12 cellular contexts compared by ENCODE assay signal in genomic region chrX:91435465-91435864, GRCh38. TPM values are rescaled to one million over a fixed set of nuclear protein-coding genes. Genes with fewer than 3 reads are reported as not detected.
DNase-seq lines count a peak whose midpoint lies in the region; ATAC-seq and TF ChIP-seq lines count a peak whose summit lies in the region.
"Had no signal": no experiment of that assay in that cellular context is flagged by ENCODE, and none has a peak within 500 bp of the region (broad histone marks: within the 10 kb centered on the region; RNA-seq: fewer than 3 reads in every experiment).

No MANE protein-coding gene starts in this region.

- dilution Hi-C loops in mammary epithelial cell (cut with HindIII; ENCODE audit: low sequenced_read_pairs) = no loop called here

- no peaks in the 10 kb centered on the region for H3K4me1 ChIP-seq in breast epithelium
- peaks cover 4% of the 10 kb centered on the region for H3K4me1 ChIP-seq in mammary epithelial cell (ENCODE audit: insufficient read depth, low read length)
- no peaks in the 10 kb centered on the region for H3K4me1 ChIP-seq in neural progenitor cell
- H3K4me1 ChIP-seq in uterus = no peaks in the 10 kb centered on the region

- no TSS peak for BruUV-seq in mammary epithelial cell (replicated peaks; lab: Mats Ljungman, UMichigan)

- H4K20me1 ChIP-seq in mammary epithelial cell (ENCODE audit: insufficient read depth, low read length) (no peaks in the 10 kb centered on the region), neural progenitor cell (ENCODE audit: low read depth) (no peaks in the 10 kb centered on the region)

- H3K4me2 ChIP-seq in mammary epithelial cell (ENCODE audit: insufficient read depth, low read depth, low read length) (no peak overlapping the region), neural progenitor cell (peak overlapping the region; percentile 76)

- intact Hi-C loops in breast epithelium (cut with DNase I; ENCODE audit: low total_unique reads) (no loop called here), mammary epithelial cell (cut with micrococcal nuclease) (no loop called here), uterus (cut with DNase I; ENCODE audit: low total_unique reads) (no loop called here)

- H3K27me3 ChIP-seq in breast epithelium (peaks cover 0 to 18% of the 10 kb centered on the region in 2 donors), mammary epithelial cell (ENCODE audit: insufficient read depth, low read length) (no peaks in the 10 kb centered on the region), neural progenitor cell (no peaks in the 10 kb centered on the region), uterus (peaks cover 0 to 10% of the 10 kb centered on the region in 2 donors), WERI-Rb-1 (ENCODE audit: insufficient read depth, low read depth, severe bottlenecking) (peaks cover 55% of the 10 kb centered on the region)
- H3K27me3 ChIP-seq: body of pancreas had no signal

- in situ Hi-C loops in mammary epithelial cell (cut with MboI; ENCODE audit: low sequenced_read_pairs in 2 of 2) = no loop called here

- H3K9ac ChIP-seq in mammary epithelial cell (ENCODE audit: insufficient read depth, low read length) (no peak overlapping the region), neural progenitor cell (no peak overlapping the region)

- H3K9me3 ChIP-seq in breast epithelium (no peaks in the 10 kb centered on the region), mammary epithelial cell (replicated peaks; ENCODE audit: insufficient read depth, low read length) (peaks cover 3% of the 10 kb centered on the region), neural progenitor cell (ENCODE audit: low read depth) (no peaks in the 10 kb centered on the region), uterus (no peaks in the 10 kb centered on the region), WERI-Rb-1 (ENCODE audit: severe bottlenecking) (no peaks in the 10 kb centered on the region)
- H3K9me3 ChIP-seq: body of pancreas had no signal

- DNase-seq in breast epithelium (ENCODE audit: low spot score in 2 of 2) (no peak), mammary epithelial cell (no peak), fibroblast of mammary gland (ENCODE audit: low read depth) (peak; percentile 4), neural progenitor cell (ENCODE audit: low spot score) (peak; percentile 8), uterus (no peak), WERI-Rb-1 (no peak), NCI-H69 (lab: John Stamatoyannopoulos, UW) (no peak)
- DNase-seq: activated CD4-positive, alpha-beta T cell treated with anti-CD3 and anti-CD28 coated beads, Interleukin-2, amount 10 ng/mL, durations not matched to agents 7 days and 5 days; stimulated activated CD4-positive, alpha-beta T cell treated with anti-CD3 and anti-CD28 coated beads, Interleukin-4, amount 100 ng/mL, for 4 hours had no signal

- H3K4me3 Mint-ChIP-seq in neural progenitor cell = peak overlapping the region; percentile 93
- H3K4me3 Mint-ChIP-seq: activated CD4-positive, alpha-beta T cell treated with anti-CD3 and anti-CD28 coated beads, Interleukin-2, amount 10 ng/mL, durations not matched to agents 7 days and 5 days had no signal

- H3K27ac ChIP-seq in breast epithelium (peak overlapping the region; percentile 62 to 87), mammary epithelial cell (ENCODE audit: insufficient read depth, low read depth, low read length) (no peak overlapping the region), neural progenitor cell (no peak overlapping the region), uterus (peak overlapping the region; percentile 67 to 78), WERI-Rb-1 (no peak overlapping the region)
- H3K27ac ChIP-seq: 22Rv1 had no signal

- H3F3A ChIP-seq in neural progenitor cell (ENCODE audit: low read depth) = no peaks in the 10 kb centered on the region

- H3K4me1 Mint-ChIP-seq in neural progenitor cell = peaks cover 18% of the 10 kb centered on the region
- H3K4me1 Mint-ChIP-seq: activated CD4-positive, alpha-beta T cell treated with anti-CD3 and anti-CD28 coated beads, Interleukin-2, amount 10 ng/mL, durations not matched to agents 7 days and 5 days had no signal

- CTCF ChIA-PET in mammary epithelial cell (lab: Charles Lee; ENCODE audit: low non-redundant PET) = no interaction called here

- TF ChIP-seq POLR2A in breast epithelium (IDR thresholded peaks at IDR 0.05) = no peak
- TF ChIP-seq POLR2A in uterus (IDR thresholded peaks at IDR 0.05) = no peak

- no peaks in the 10 kb centered on the region for H3K9me3 Mint-ChIP-seq in neural progenitor cell
- H3K9me3 Mint-ChIP-seq: activated CD4-positive, alpha-beta T cell treated with anti-CD3 and anti-CD28 coated beads, Interleukin-2, amount 10 ng/mL, durations not matched to agents 7 days and 5 days had no signal

- peaks cover 2% of the 10 kb centered on the region for H3K36me3 Mint-ChIP-seq in neural progenitor cell

- no peaks in the 10 kb centered on the region for H3K79me2 ChIP-seq in mammary epithelial cell (ENCODE audit: insufficient read depth, low read length)
- no peaks in the 10 kb centered on the region for H3K79me2 ChIP-seq in neural progenitor cell (ENCODE audit: low read depth)

- H2AFZ ChIP-seq in mammary epithelial cell (ENCODE audit: low read depth, low read length) (no peak overlapping the region), neural progenitor cell (replicated peaks) (peak overlapping the region; percentile 80)

- no peak for TF ChIP-seq CTCF in breast epithelium (IDR thresholded peaks at IDR 0.05)
- TF ChIP-seq CTCF in mammary epithelial cell (conservative IDR thresholded peaks at IDR 0.05 in 1 of 2, IDR thresholded peaks at IDR 0.05 in 1 of 2; ENCODE audit: extremely low read depth in 1 of 2, insufficient read depth in 1 of 2, low read depth in 1 of 2, low read length in 2 of 2) = no peak
- TF ChIP-seq CTCF in fibroblast of mammary gland (conservative IDR thresholded peaks at IDR 0.05; ENCODE audit: control insufficient read depth, insufficient read depth, low read depth, low read length) = no peak
- TF ChIP-seq CTCF in neural progenitor cell (IDR thresholded peaks at IDR 0.05) = no peak
- no peak for TF ChIP-seq CTCF in uterus (IDR thresholded peaks at IDR 0.05)
- TF ChIP-seq CTCF in WERI-Rb-1 (IDR thresholded peaks at IDR 0.05; ENCODE audit: low read depth, low read length) = no peak

- no peak for ATAC-seq in HG03354 (IDR thresholded peaks at IDR 0.05; ENCODE audit: poor library complexity, severe bottlenecking, unreplicated experiment)

- H3K4me3 ChIP-seq in breast epithelium (peak overlapping the region; percentile 44 to 62 (median 51)), mammary epithelial cell (replicated peaks in 1 of 3; ENCODE audit: insufficient read depth in 1 of 3, low read depth in 2 of 3, low read length in 3 of 3) (no peak overlapping the region), fibroblast of mammary gland (ENCODE audit: control insufficient read depth, low read depth, low read length) (peak overlapping the region; percentile 47), neural progenitor cell (peak overlapping the region; percentile 54), uterus (peak overlapping the region; percentile 41 to 51), WERI-Rb-1 (ENCODE audit: low read depth, low read length) (no peak overlapping the region)
- H3K4me3 ChIP-seq: body of pancreas had no signal

- WGBS in mammary epithelial cell (ENCODE audit: low coverage, missing lambda C conversion rate) = 71% methylated on average over 12 of the region's 14 CpGs

- H3K27ac Mint-ChIP-seq in neural progenitor cell = peak overlapping the region; percentile 97
- H3K27ac Mint-ChIP-seq: activated CD4-positive, alpha-beta T cell treated with anti-CD3 and anti-CD28 coated beads, Interleukin-2, amount 10 ng/mL, durations not matched to agents 7 days and 5 days had no signal

- H3K36me3 ChIP-seq in breast epithelium (no peaks in the 10 kb centered on the region), mammary epithelial cell (ENCODE audit: insufficient read depth, low read length) (no peaks in the 10 kb centered on the region), neural progenitor cell (no peaks in the 10 kb centered on the region), uterus (no peaks in the 10 kb centered on the region), WERI-Rb-1 (no peaks in the 10 kb centered on the region)

- no peaks in the 10 kb centered on the region for H3K27me3 Mint-ChIP-seq in neural progenitor cell (ENCODE audit: insufficient read depth, low read depth)
- H3K27me3 Mint-ChIP-seq: activated CD4-positive, alpha-beta T cell treated with anti-CD3 and anti-CD28 coated beads, Interleukin-2, amount 10 ng/mL, durations not matched to agents 7 days and 5 days had no signal

RNA-seq across cellular contexts. Expression of gene PABPC5, which starts 0.8 kb away (rescaled TPM):
- 1 to 10 TPM; 2.0 to 3.0 (median 2.2) TPM for total RNA-seq in breast epithelium
- total RNA-seq in mammary epithelial cell = 1 to 10 TPM in 1 of 2 donors, under 1 TPM in 1; 0.09 to 1.3 TPM
- not detected for polyA plus RNA-seq in mammary epithelial cell
- polyA minus RNA-seq in mammary epithelial cell = not detected
- 5.0 and 5.2 TPM in 2 replicates for total RNA-seq in neural progenitor cell (ENCODE audit: low replicate concordance)
- total RNA-seq in uterus = 10 to 100 TPM in 1 of 4 donors, 1 to 10 TPM in 2, under 1 TPM in 1; 0.77 to 15.2 (median 2.6) TPM
- total RNA-seq: activated CD4-positive, alpha-beta T cell treated with anti-CD3 and anti-CD28 coated beads, Interleukin-2, amount 10 ng/mL, durations not matched to agents 7 days and 5 days had no signal

Comparison
In these comparisons a context has a peak if more than half of its experiments do, and no peak if none do; other contexts are left out.
1. H3K27ac ChIP-seq: peak in breast epithelium (2 of 2) and uterus (2 of 2); none in mammary epithelial cell (single experiment), neural progenitor cell (single experiment) and WERI-Rb-1 (single experiment).
2. H3K4me3 ChIP-seq: peak in breast epithelium (3 of 3), fibroblast of mammary gland (single experiment), neural progenitor cell (single experiment) and uterus (2 of 2); none in mammary epithelial cell (0 of 3) and WERI-Rb-1 (single experiment).
3. DNase-seq: peak in fibroblast of mammary gland (single experiment) and neural progenitor cell (single experiment); none in breast epithelium (0 of 2), mammary epithelial cell (single experiment), uterus (0 of 2), WERI-Rb-1 (single experiment) and NCI-H69 (single experiment).